ENCODE assay signal across 1 cellular context in the genomic region with DNA sequence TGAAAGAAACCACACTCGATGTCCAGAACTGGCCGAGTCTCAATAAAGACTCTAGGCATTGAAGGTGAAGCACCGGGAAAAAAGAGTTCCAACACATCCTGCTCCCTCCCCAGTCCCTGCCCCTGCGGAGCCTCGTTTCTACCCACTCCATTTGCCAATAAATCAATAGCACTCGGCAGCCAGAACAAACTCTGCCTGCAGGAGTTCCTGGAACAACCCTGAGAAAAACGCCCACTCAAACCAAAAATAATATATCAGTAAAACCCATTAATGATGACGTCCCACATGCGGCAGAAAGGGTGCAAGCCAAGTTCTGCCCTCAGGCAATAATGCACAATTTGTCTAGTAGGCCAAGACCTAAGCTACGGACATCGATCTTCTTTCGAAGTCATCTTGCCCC.
TF ChIP-seq lines count a peak whose summit lies in the region.

No MANE protein-coding gene starts in this region.

TF ChIP-seq in WTC11, 78 proteins besides CTCF, POLR2A, EP300 and RAD21 (continued from another document):
- TF ChIP-seq, protein P1, sequence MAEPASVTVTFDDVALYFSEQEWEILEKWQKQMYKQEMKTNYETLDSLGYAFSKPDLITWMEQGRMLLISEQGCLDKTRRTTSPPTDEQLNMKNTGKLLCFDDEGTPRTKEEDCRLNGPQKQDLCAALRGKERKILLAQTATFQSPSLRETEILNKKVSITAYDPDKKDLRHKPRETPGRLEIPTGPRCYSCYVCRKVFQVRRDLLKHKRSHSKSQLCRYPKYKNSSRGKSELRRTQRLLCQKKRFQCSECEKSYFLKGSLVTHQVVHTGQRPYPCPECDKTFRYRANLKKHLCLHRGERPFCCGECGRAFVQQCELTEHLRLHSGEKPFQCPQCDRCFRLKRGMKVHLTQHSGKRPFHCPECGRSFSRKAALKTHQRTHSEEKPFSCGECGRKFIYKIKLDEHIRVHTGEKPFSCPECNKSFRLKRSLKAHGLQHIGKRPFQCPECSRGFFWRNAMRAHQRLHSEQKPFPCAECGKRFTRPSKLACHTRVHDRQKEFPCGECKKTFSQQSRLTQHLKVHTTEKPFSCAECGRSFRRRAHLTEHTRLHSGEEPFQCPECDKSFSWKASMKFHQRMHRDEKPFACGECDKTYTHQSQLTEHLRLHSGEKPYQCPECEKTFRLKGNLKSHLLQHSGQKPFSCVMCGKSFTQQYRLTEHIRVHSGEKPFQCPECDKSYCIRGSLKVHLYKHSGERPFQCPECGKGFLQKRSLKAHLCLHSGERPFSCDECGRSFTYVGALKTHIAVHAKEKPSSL (CRISPR knock-in tag; conservative IDR thresholded peaks at IDR 0.05), result no peak
- no peak for TF ChIP-seq TCF7 (CRISPR knock-in tag; IDR thresholded peaks at IDR 0.05; ENCODE audit: low read depth)
